In genomic region chr4:66972087-66972486, GRCh38 we compare ENCODE assay signal across 31 cellular contexts.
A peak's percentile ranks its signal among the peaks of the same experiment; 100 is the strongest.
DNase-seq lines count a peak whose midpoint lies in the region; ATAC-seq, FAIRE-seq and TF ChIP-seq lines count a peak whose summit lies in the region.
"Had no signal": no experiment of that assay in that cellular context is flagged by ENCODE, and none has a peak within 500 bp of the region (broad histone marks: within the 10 kb centered on the region; RNA-seq: fewer than 3 reads in every experiment).

No MANE protein-coding gene starts in this region.

- no peaks in the 10 kb centered on the region for H3K9me3 ChIP-seq in MM.1S (replicated peaks; ENCODE audit: insufficient read depth, low read length)
- H3K9me3 ChIP-seq: right lobe of liver, upper lobe of left lung had no signal

- intact Hi-C loops in Calu3 (cut with micrococcal nuclease; ENCODE audit: unreplicated experiment), result loop anchor here (10.0 kb wide), 1 partner anchor 223 kb away; no protein-coding TSS in a partner anchor

- BruUV-seq in Calu3 (replicated peaks; lab: Mats Ljungman, UMichigan), result no TSS peak

- H3K36me3 Mint-ChIP-seq in GM23338 (ENCODE audit: low read depth), result no peaks in the 10 kb centered on the region
- H3K36me3 Mint-ChIP-seq in osteocyte (ENCODE audit: unreplicated experiment), result no peaks in the 10 kb centered on the region
- H3K36me3 Mint-ChIP-seq in Calu3 (ENCODE audit: insufficient read depth, unreplicated experiment), result no peaks in the 10 kb centered on the region
- H3K36me3 Mint-ChIP-seq: CD4-positive, CD25-positive, alpha-beta regulatory T cell; memory B cell had no signal

- TF ChIP-seq CTCF in GM23338 (conservative IDR thresholded peaks at IDR 0.05; ENCODE audit: low read depth in 2 of 2), result peak; percentile 41 to 42
- TF ChIP-seq CTCF in MM.1S (IDR thresholded peaks at IDR 0.05; ENCODE audit: low read length), result peak; percentile 25; the same call in 1 of the 2 replicates
- no peak for TF ChIP-seq CTCF in choroid plexus epithelial cell (conservative IDR thresholded peaks at IDR 0.05; ENCODE audit: low read depth, low read length)
- TF ChIP-seq CTCF in osteocyte (IDR thresholded peaks at IDR 0.05), result peak; percentile 42
- TF ChIP-seq CTCF in Calu3 (IDR thresholded peaks at IDR 0.05; ENCODE audit: unreplicated experiment), result no peak

- no peaks in the 10 kb centered on the region for H3F3A ChIP-seq in GM23338 (replicated peaks; ENCODE audit: low read depth)
- no peaks in the 10 kb centered on the region for H3F3A ChIP-seq in MM.1S (ENCODE audit: insufficient read depth, low read length)

- FAIRE-seq in urothelium cell line (lab: Jason Lieb, UNC), result no peak
- FAIRE-seq: bronchial epithelial cell, frontal cortex, G401.6, GM19239 had no signal

- DNase-seq in GM23338 (ENCODE audit: low spot score), result peak; percentile 20
- no peak for DNase-seq in MM.1S
- DNase-seq in choroid plexus epithelial cell (ENCODE audit: low read depth), result peak; percentile 5
- no peak for DNase-seq in osteocyte (ENCODE audit: extremely low spot score, unreplicated experiment)
- DNase-seq in Calu3, result no peak
- no peak for DNase-seq in urothelium cell line (ENCODE audit: low spot score)
- DNase-seq in stimulated activated CD4-positive, alpha-beta T cell treated with anti-CD3 and anti-CD28 coated beads, Interleukin-15, amount 100 ng/mL, for 24 hours, result no peak
- DNase-seq: activated CD4-positive, alpha-beta T cell treated with anti-CD3 and anti-CD28 coated beads, Interleukin-2, amount 50 U/mL, for 48 hours; activated CD8-positive, alpha-beta memory T cell treated with anti-CD3 and anti-CD28 coated beads, Interleukin-2, amount 50 U/mL, for 4 hours; activated naive CD4-positive, alpha-beta T cell treated with anti-CD3 and anti-CD28 coated beads for 36 hours; amygdala; CD4-positive, CD25-positive, alpha-beta regulatory T cell; effector memory CD8-positive, alpha-beta T cell; H7; left cardiac atrium; NCI-H1417 treated with DMSO at 0.1 percent for 48 hours; NCI-H2081 treated with DMSO at 0.1 percent for 48 hours; NCI-H446 treated with DMSO at 0.1 percent for 48 hours; right lobe of liver; SHP77 treated with DMSO at 0.1 percent for 48 hours; stimulated activated CD4-positive, alpha-beta T cell treated with anti-CD3 and anti-CD28 coated beads, Interleukin-4, amount 100 ng/mL, for 1 hour; T-helper 1 cell; upper lobe of left lung had no signal

- no peak overlapping the region for H3K4me3 Mint-ChIP-seq in GM23338
- H3K4me3 Mint-ChIP-seq in osteocyte (ENCODE audit: unreplicated experiment), result no peak overlapping the region
- no peak overlapping the region for H3K4me3 Mint-ChIP-seq in Calu3 (ENCODE audit: low read depth, unreplicated experiment)
- H3K4me3 Mint-ChIP-seq: activated naive CD4-positive, alpha-beta T cell treated with anti-CD3 and anti-CD28 coated beads for 36 hours; activated T-helper 1 cell treated with anti-CD3 and anti-CD28 coated beads, Interleukin-12 subunit alpha, Interleukin-12 subunit beta, Interleukin-2, Interleukin-4 antibody, amounts not matched to agents 30 ng/mL and 10 ng/mL and 1 ng/mL, durations not matched to agents 14 hours and 24 hours and 36 hours; CD4-positive, CD25-positive, alpha-beta regulatory T cell; effector memory CD8-positive, alpha-beta T cell; memory B cell had no signal

- no peaks in the 10 kb centered on the region for H3K36me3 ChIP-seq in GM23338 (ENCODE audit: insufficient read depth)
- H3K36me3 ChIP-seq in MM.1S (replicated peaks; ENCODE audit: insufficient read depth, low read length), result no peaks in the 10 kb centered on the region
- H3K36me3 ChIP-seq: right lobe of liver, upper lobe of left lung had no signal

- no peak overlapping the region for H3K27ac ChIP-seq in GM23338 (ENCODE audit: low read depth)
- H3K27ac ChIP-seq in MM.1S (ENCODE audit: low read length), result no peak overlapping the region
- H3K27ac ChIP-seq: coronary artery, right lobe of liver, upper lobe of left lung had no signal

- H3K27me3 ChIP-seq in GM23338 (ENCODE audit: insufficient read depth) (no peaks in the 10 kb centered on the region), MM.1S (replicated peaks; ENCODE audit: insufficient read depth, low read length) (no peaks in the 10 kb centered on the region)
- H3K27me3 ChIP-seq: right lobe of liver, upper lobe of left lung had no signal

- H3K9me3 Mint-ChIP-seq in GM23338 (no peaks in the 10 kb centered on the region), osteocyte (ENCODE audit: unreplicated experiment) (no peaks in the 10 kb centered on the region), Calu3 (ENCODE audit: low read depth, unreplicated experiment) (peaks cover 2% of the 10 kb centered on the region)
- H3K9me3 Mint-ChIP-seq: activated T-helper 1 cell treated with anti-CD3 and anti-CD28 coated beads, Interleukin-12 subunit alpha, Interleukin-12 subunit beta, Interleukin-2, Interleukin-4 antibody, amounts not matched to agents 30 ng/mL and 10 ng/mL and 1 ng/mL, durations not matched to agents 14 hours and 24 hours and 36 hours; memory B cell had no signal

- CTCF ChIA-PET in Calu3 (lab: Charles Lee), result no interaction called here

- H3K9me2 ChIP-seq in GM23338 (ENCODE audit: insufficient read depth) (no peaks in the 10 kb centered on the region), MM.1S (replicated peaks; ENCODE audit: insufficient read depth, low read length) (no peaks in the 10 kb centered on the region)

- H3K4me3 ChIP-seq in GM23338, result no peak overlapping the region
- H3K4me3 ChIP-seq in MM.1S (ENCODE audit: low read length), result no peak overlapping the region
- H3K4me3 ChIP-seq in choroid plexus epithelial cell (ENCODE audit: low read depth, low read length), result no peak overlapping the region
- H3K4me3 ChIP-seq: coronary artery, right lobe of liver, upper lobe of left lung had no signal

- H3K27me3 Mint-ChIP-seq in GM23338 (ENCODE audit: insufficient read depth, low read depth, poor library complexity), result no peaks in the 10 kb centered on the region
- H3K27me3 Mint-ChIP-seq in osteocyte (ENCODE audit: unreplicated experiment), result no peaks in the 10 kb centered on the region
- no peaks in the 10 kb centered on the region for H3K27me3 Mint-ChIP-seq in Calu3 (ENCODE audit: unreplicated experiment)
- H3K27me3 Mint-ChIP-seq: CD4-positive, CD25-positive, alpha-beta regulatory T cell; effector memory CD8-positive, alpha-beta T cell; memory B cell; progenitor cell of endocrine pancreas had no signal

- no peaks in the 10 kb centered on the region for H3K79me2 ChIP-seq in GM23338 (replicated peaks; ENCODE audit: insufficient read depth)
- no peaks in the 10 kb centered on the region for H3K79me2 ChIP-seq in MM.1S (ENCODE audit: low read length)

- H3K4me1 Mint-ChIP-seq in GM23338 (peaks cover 2% of the 10 kb centered on the region; the same call in 2 of the 3 replicates), osteocyte (ENCODE audit: unreplicated experiment) (peaks cover 27% of the 10 kb centered on the region), Calu3 (ENCODE audit: low read depth, unreplicated experiment) (peaks cover 42% of the 10 kb centered on the region)
- H3K4me1 Mint-ChIP-seq: CD4-positive, CD25-positive, alpha-beta regulatory T cell; memory B cell had no signal

- ATAC-seq in GM23338, result no peak
- ATAC-seq: effector memory CD8-positive, alpha-beta T cell; left cardiac atrium; right lobe of liver had no signal

- H3K27ac Mint-ChIP-seq in GM23338, result no peak overlapping the region
- H3K27ac Mint-ChIP-seq in osteocyte (ENCODE audit: unreplicated experiment), result peak overlapping the region; percentile 15
- no peak overlapping the region for H3K27ac Mint-ChIP-seq in Calu3 (ENCODE audit: unreplicated experiment)
- H3K27ac Mint-ChIP-seq: activated naive CD4-positive, alpha-beta T cell treated with anti-CD3 and anti-CD28 coated beads for 36 hours; activated T-helper 1 cell treated with anti-CD3 and anti-CD28 coated beads, Interleukin-12 subunit alpha, Interleukin-12 subunit beta, Interleukin-2, Interleukin-4 antibody, amounts not matched to agents 30 ng/mL and 10 ng/mL and 1 ng/mL, durations not matched to agents 14 hours and 24 hours and 36 hours; CD4-positive, CD25-positive, alpha-beta regulatory T cell; effector memory CD8-positive, alpha-beta T cell; memory B cell; progenitor cell of endocrine pancreas had no signal

- H3K4me2 ChIP-seq in GM23338 (no peak overlapping the region), MM.1S (ENCODE audit: low read depth, low read length) (no peak overlapping the region)

- H2AFZ ChIP-seq in GM23338 (no peak overlapping the region), MM.1S (ENCODE audit: low read length) (no peak overlapping the region)

- H3K9ac ChIP-seq in MM.1S (ENCODE audit: low read length), result no peak overlapping the region

- H3K4me1 ChIP-seq in GM23338 (ENCODE audit: insufficient read depth) (no peaks in the 10 kb centered on the region), MM.1S (ENCODE audit: low read length) (no peaks in the 10 kb centered on the region)
- H3K4me1 ChIP-seq: right lobe of liver, upper lobe of left lung had no signal

- H4K20me1 ChIP-seq in GM23338 (replicated peaks; ENCODE audit: insufficient read depth) (no peaks in the 10 kb centered on the region), MM.1S (ENCODE audit: insufficient read depth, low read length) (no peaks in the 10 kb centered on the region)

TF ChIP-seq in GM23338, 12 proteins besides CTCF, POLR2A, EP300 and RAD21 (continues in another document):
- TF ChIP-seq EZH2phosphoT487 (IDR thresholded peaks at IDR 0.05; ENCODE audit: unreplicated experiment) (no peak), CREB1 (CRISPR knock-in tag; IDR thresholded peaks at IDR 0.05; ENCODE audit: low read depth) (no peak), JUNB (IDR thresholded peaks at IDR 0.05; ENCODE audit: unreplicated experiment) (no peak), ZNF114 (CRISPR knock-in tag; IDR thresholded peaks at IDR 0.05) (no peak)

Comparison
In these comparisons a context has a peak if more than half of its experiments do, and no peak if none do; other contexts are left out.
1. DNase-seq: peak in GM23338 (single experiment) and choroid plexus epithelial cell (single experiment); none in MM.1S (single experiment), osteocyte (single experiment), Calu3 (single experiment), urothelium cell line (single experiment) and stimulated activated CD4-positive, alpha-beta T cell treated with anti-CD3 and anti-CD28 coated beads, Interleukin-15, amount 100 ng/mL, for 24 hours (single experiment).
2. CTCF ChIP-seq: peak in GM23338 (2 of 2), MM.1S (single experiment) and osteocyte (single experiment); none in choroid plexus epithelial cell (single experiment) and Calu3 (single experiment).